Comparison of ENCODE assay signal across 11 cellular contexts in the genomic region with DNA sequence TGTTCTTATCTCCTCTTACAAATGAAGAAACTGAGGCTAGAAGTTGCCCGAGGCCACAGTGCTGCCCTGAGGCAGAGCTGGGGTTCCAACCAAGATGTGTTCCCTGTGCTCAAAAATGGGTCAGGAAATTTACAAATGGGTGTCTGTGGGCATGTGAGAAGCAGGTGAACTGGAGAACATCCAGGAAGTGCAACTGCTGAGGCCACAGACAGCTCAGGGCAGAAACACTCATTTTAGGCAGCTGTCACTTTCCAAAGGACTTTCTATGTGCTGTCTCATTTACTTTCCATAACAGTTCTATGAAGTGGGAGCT. TPM values are rescaled to one million over a fixed set of nuclear protein-coding genes. Genes with fewer than 3 reads are reported as not detected.
A peak's percentile ranks its signal among the peaks of the same experiment; 100 is the strongest.
DNase-seq lines count a peak whose midpoint lies in the region; ATAC-seq and TF ChIP-seq lines count a peak whose summit lies in the region.
"Had no signal": no experiment of that assay in that cellular context is flagged by ENCODE, and none has a peak within 500 bp of the region (broad histone marks: within the 10 kb centered on the region; RNA-seq: fewer than 3 reads in every experiment).

No MANE protein-coding gene starts in this region.

- CTCF ChIA-PET in activated naive CD4-positive, alpha-beta T cell treated with anti-CD3 and anti-CD28 coated beads, Interleukin-2, amount 10 ng/mL, durations not matched to agents 7 days and 5 days (lab: Charles Lee) = interaction anchor here (1.6 to 1.7 kb wide), 2 partner anchors 12 to 186 kb away, joined by 4 to 5 read pairs; no protein-coding TSS in a partner anchor

- H3K36me3 Mint-ChIP-seq in activated naive CD4-positive, alpha-beta T cell treated with anti-CD3 and anti-CD28 coated beads, Interleukin-2, amount 10 ng/mL, durations not matched to agents 7 days and 5 days = no peaks in the 10 kb centered on the region
- H3K36me3 Mint-ChIP-seq in T-helper 17 cell (ENCODE audit: low read depth) = no peaks in the 10 kb centered on the region
- no peaks in the 10 kb centered on the region for H3K36me3 Mint-ChIP-seq in stimulated activated naive CD8-positive, alpha-beta T cell treated with anti-CD3 and anti-CD28 coated beads, Interleukin-15, Interleukin-2, amounts not matched to agents 100 ng/mL and 50 ng/mL, for 24 hours (ENCODE audit: low read depth)

- TF ChIP-seq CTCF in coronary artery (IDR thresholded peaks at IDR 0.05) = no peak

- H3K27ac Mint-ChIP-seq in activated naive CD4-positive, alpha-beta T cell treated with anti-CD3 and anti-CD28 coated beads, Interleukin-2, amount 10 ng/mL, durations not matched to agents 7 days and 5 days = no peak overlapping the region
- peak overlapping the region; percentile 54 for H3K27ac Mint-ChIP-seq in T-helper 17 cell
- peak overlapping the region; percentile 82 for H3K27ac Mint-ChIP-seq in stimulated activated naive CD8-positive, alpha-beta T cell treated with anti-CD3 and anti-CD28 coated beads, Interleukin-15, Interleukin-2, amounts not matched to agents 100 ng/mL and 50 ng/mL, for 24 hours

- peak; percentile 47 for ATAC-seq in T-helper 17 cell
- no peak for ATAC-seq in GM18519 (IDR thresholded peaks at IDR 0.05; ENCODE audit: low FRiP score, unreplicated experiment)

- H3K4me3 Mint-ChIP-seq in activated naive CD4-positive, alpha-beta T cell treated with anti-CD3 and anti-CD28 coated beads, Interleukin-2, amount 10 ng/mL, durations not matched to agents 7 days and 5 days = no peak overlapping the region
- peak overlapping the region; percentile 59 for H3K4me3 Mint-ChIP-seq in T-helper 17 cell
- H3K4me3 Mint-ChIP-seq in stimulated activated naive CD8-positive, alpha-beta T cell treated with anti-CD3 and anti-CD28 coated beads, Interleukin-15, Interleukin-2, amounts not matched to agents 100 ng/mL and 50 ng/mL, for 24 hours = peak overlapping the region; percentile 49

- no peaks in the 10 kb centered on the region for H3K9me3 Mint-ChIP-seq in activated naive CD4-positive, alpha-beta T cell treated with anti-CD3 and anti-CD28 coated beads, Interleukin-2, amount 10 ng/mL, durations not matched to agents 7 days and 5 days
- no peaks in the 10 kb centered on the region for H3K9me3 Mint-ChIP-seq in stimulated activated naive CD8-positive, alpha-beta T cell treated with anti-CD3 and anti-CD28 coated beads, Interleukin-15, Interleukin-2, amounts not matched to agents 100 ng/mL and 50 ng/mL, for 24 hours
- H3K9me3 Mint-ChIP-seq: neural crest cell had no signal

- H3K9me3 ChIP-seq in T-helper 17 cell (ENCODE audit: control insufficient read depth, low read length, poor library complexity, severe bottlenecking) = no peaks in the 10 kb centered on the region

- H3K27ac ChIP-seq in coronary artery = no peak overlapping the region

- peaks cover 12% of the 10 kb centered on the region for H3K27me3 Mint-ChIP-seq in activated naive CD4-positive, alpha-beta T cell treated with anti-CD3 and anti-CD28 coated beads, Interleukin-2, amount 10 ng/mL, durations not matched to agents 7 days and 5 days
- H3K27me3 Mint-ChIP-seq in T-helper 17 cell = peaks cover 21% of the 10 kb centered on the region
- H3K27me3 Mint-ChIP-seq in stimulated activated naive CD8-positive, alpha-beta T cell treated with anti-CD3 and anti-CD28 coated beads, Interleukin-15, Interleukin-2, amounts not matched to agents 100 ng/mL and 50 ng/mL, for 24 hours = peaks cover 16% of the 10 kb centered on the region

- H3K4me3 ChIP-seq in coronary artery = no peak overlapping the region

- peaks cover 17% of the 10 kb centered on the region for H3K4me1 Mint-ChIP-seq in activated naive CD4-positive, alpha-beta T cell treated with anti-CD3 and anti-CD28 coated beads, Interleukin-2, amount 10 ng/mL, durations not matched to agents 7 days and 5 days
- peaks cover 10% of the 10 kb centered on the region for H3K4me1 Mint-ChIP-seq in T-helper 17 cell
- peaks cover 44% of the 10 kb centered on the region for H3K4me1 Mint-ChIP-seq in stimulated activated naive CD8-positive, alpha-beta T cell treated with anti-CD3 and anti-CD28 coated beads, Interleukin-15, Interleukin-2, amounts not matched to agents 100 ng/mL and 50 ng/mL, for 24 hours (ENCODE audit: low read depth)

- DNase-seq in activated naive CD4-positive, alpha-beta T cell treated with Interleukin-2 at 50 U/mL for 16 hours = peak; percentile 21
- DNase-seq in activated naive CD4-positive, alpha-beta T cell treated with anti-CD3 and anti-CD28 coated beads, Interleukin-2, amount 10 ng/mL, durations not matched to agents 7 days and 5 days = no peak
- DNase-seq in T-helper 17 cell (no peak), coronary artery (ENCODE audit: low spot score) (peak; percentile 9), NCI-H345 (lab: John Stamatoyannopoulos, UW) (no peak), NCI-H2081 (lab: John Stamatoyannopoulos, UW) (no peak)
- DNase-seq: NCI-H1105 treated with DMSO at 0.1 percent for 48 hours, T1000 had no signal

RNA-seq across cellular contexts. Expression of gene ATP2B2, which starts 47.2 kb away (rescaled TPM):
- not detected for total RNA-seq in T-helper 17 cell

Comparison
In these comparisons a context has a peak if more than half of its experiments do, and no peak if none do; other contexts are left out.
1. DNase-seq: peak in activated naive CD4-positive, alpha-beta T cell treated with Interleukin-2 at 50 U/mL for 16 hours (single experiment) and coronary artery (single experiment); none in activated naive CD4-positive, alpha-beta T cell treated with anti-CD3 and anti-CD28 coated beads, Interleukin-2, amount 10 ng/mL, durations not matched to agents 7 days and 5 days (single experiment), T-helper 17 cell (0 of 3), NCI-H345 (single experiment) and NCI-H2081 (0 of 2).